16 cellular contexts compared by ENCODE assay signal in the genomic region with DNA sequence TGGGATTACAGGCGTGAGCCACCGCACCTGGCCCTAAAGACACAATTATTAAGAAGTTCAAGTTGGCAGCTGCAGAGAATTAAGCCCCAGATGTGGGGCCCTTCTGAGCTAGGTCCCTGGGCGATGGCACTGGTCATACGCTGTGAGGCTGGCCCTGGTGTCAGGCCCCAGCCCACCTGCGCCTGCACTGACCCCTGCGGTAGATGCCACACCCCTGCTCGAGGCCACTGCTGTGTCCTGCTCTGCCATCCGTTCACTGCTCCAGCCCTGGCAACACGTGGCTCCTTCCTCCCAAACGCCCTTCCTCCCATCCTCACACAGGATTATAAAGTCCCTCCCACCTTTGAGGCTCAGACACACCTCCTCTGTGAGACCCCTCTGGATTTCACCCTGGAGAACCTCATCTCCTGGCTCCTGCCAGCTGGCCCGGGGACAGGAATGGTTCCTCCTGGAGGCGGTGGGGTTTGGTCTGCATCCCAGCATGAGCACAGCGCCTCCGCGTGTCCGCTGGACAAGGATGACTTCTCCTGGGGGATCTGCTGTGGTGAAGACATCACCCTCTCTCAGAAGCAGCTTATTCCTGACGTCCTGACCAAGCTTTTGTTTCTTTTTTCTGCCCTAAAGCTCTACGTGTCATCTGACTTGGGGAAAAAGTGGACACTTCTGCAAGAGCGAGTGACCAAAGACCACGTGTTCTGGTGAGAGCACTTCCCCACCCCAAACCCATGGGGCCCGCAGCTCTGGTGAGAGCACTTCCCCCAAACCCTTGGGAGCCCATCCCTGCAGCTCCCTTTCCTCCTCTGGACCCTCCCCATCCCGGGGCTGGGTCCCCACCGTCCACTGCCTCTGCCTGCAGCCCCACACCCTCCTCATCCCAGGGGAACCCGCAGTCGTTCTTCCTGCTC.
DNase-seq lines count a peak whose midpoint lies in the region; ATAC-seq and TF ChIP-seq lines count a peak whose summit lies in the region.
"Had no signal": no experiment of that assay in that cellular context is flagged by ENCODE, and none has a peak within 500 bp of the region (broad histone marks: within the 10 kb centered on the region; RNA-seq: fewer than 3 reads in every experiment).

No MANE protein-coding gene starts in this region.

- H3K4me3 ChIP-seq in NB4 (ENCODE audit: low read depth, low read length) (no peak overlapping the region), fibroblast of pulmonary artery (replicated peaks; ENCODE audit: low read depth, low read length) (no peak overlapping the region), osteoblast (ENCODE audit: insufficient read depth, low read length) (no peak overlapping the region)
- H3K4me3 ChIP-seq: gastrocnemius medialis had no signal

- peaks cover 2% of the 10 kb centered on the region for H3K27me3 ChIP-seq in osteoblast (ENCODE audit: insufficient read depth, low read length)
- H3K27me3 ChIP-seq: gastrocnemius medialis had no signal

- no peak overlapping the region for H3K4me2 ChIP-seq in osteoblast (ENCODE audit: insufficient read depth, low read length)

- no peak overlapping the region for H3K27ac ChIP-seq in osteoblast (ENCODE audit: low read depth, low read length)
- H3K27ac ChIP-seq: gastrocnemius medialis had no signal

- H3K4me1 ChIP-seq in osteoblast (ENCODE audit: insufficient read depth, low read length) = peaks cover 17% of the 10 kb centered on the region
- H3K4me1 ChIP-seq: gastrocnemius medialis had no signal

- ATAC-seq in GM19351 (IDR thresholded peaks at IDR 0.05; ENCODE audit: unreplicated experiment) (no peak), GM18870 (IDR thresholded peaks at IDR 0.05; ENCODE audit: unreplicated experiment) (no peak)
- ATAC-seq: activated T-cell treated with anti-CD3 and anti-CD28 coated beads, Interleukin-2, amount 50 U/mL, for 4 hours; gastrocnemius medialis had no signal

- no peaks in the 10 kb centered on the region for H3K36me3 ChIP-seq in osteoblast (ENCODE audit: insufficient read depth, low read length)
- H3K36me3 ChIP-seq: gastrocnemius medialis had no signal

- no peaks in the 10 kb centered on the region for H3K9me3 ChIP-seq in osteoblast (ENCODE audit: low read depth, low read length)
- H3K9me3 ChIP-seq: gastrocnemius medialis had no signal

- no peaks in the 10 kb centered on the region for H3K79me2 ChIP-seq in osteoblast (ENCODE audit: insufficient read depth, low read length)

- TF ChIP-seq CTCF in NB4 (IDR thresholded peaks at IDR 0.05; ENCODE audit: low read depth, low read length) (peak; percentile 47), fibroblast of pulmonary artery (IDR thresholded peaks at IDR 0.05; ENCODE audit: low read length, missing control alignments) (peak; percentile 20), osteoblast (IDR thresholded peaks at IDR 0.05; ENCODE audit: extremely low read depth, low read depth, low read length) (peak; percentile 60)

- DNase-seq in Ammon's horn (ENCODE audit: low spot score) (peak; percentile 40), NB4 (ENCODE audit: low read depth) (peak; percentile 44), fibroblast of pulmonary artery (ENCODE audit: low read depth) (no peak), osteoblast (ENCODE audit: insufficient read length, low spot score, missing footprints) (peak; percentile 91), AG20443 (ENCODE audit: low spot score) (no peak), mucosa of gallbladder (ENCODE audit: low spot score) (no peak)
- DNase-seq: activated CD4-positive, alpha-beta T cell treated with anti-CD3 and anti-CD28 coated beads for 4 hours; activated naive CD8-positive, alpha-beta T cell treated with anti-CD3 and anti-CD28 coated beads for 36 hours; activated T-cell treated with anti-CD3 and anti-CD28 coated beads, Interleukin-2, amount 50 U/mL, for 4 hours; cerebellar nuclear complex; GF-D8; NCI-H1417; NCI-H226 had no signal

- no peak for TF ChIP-seq POLR2A in NB4 (IDR thresholded peaks at IDR 0.05; ENCODE audit: extremely low read depth, insufficient read length)

- no peak overlapping the region for H2AFZ ChIP-seq in osteoblast (ENCODE audit: low read length)

- H4K20me1 ChIP-seq in osteoblast (ENCODE audit: insufficient read depth, low read length) = peaks cover 5% of the 10 kb centered on the region

Comparison
In these comparisons a context has a peak if more than half of its experiments do, and no peak if none do; other contexts are left out.
1. DNase-seq: peak in Ammon's horn (single experiment), NB4 (single experiment) and osteoblast (single experiment); none in fibroblast of pulmonary artery (single experiment), AG20443 (single experiment) and mucosa of gallbladder (single experiment).
2. Peak in every context shown above with its lines, with median percentiles within 50 percentile points of each other: CTCF ChIP-seq.